Comparison of ENCODE assay signal across 8 cellular contexts in genomic region chr10:14074062-14074884, GRCh38.
A peak's percentile ranks its signal among the peaks of the same experiment; 100 is the strongest.
DNase-seq lines count a peak whose midpoint lies in the region; TF ChIP-seq lines count a peak whose summit lies in the region.

No MANE protein-coding gene starts in this region.

- no peak for TF ChIP-seq CTCF in GM10266 (IDR thresholded peaks at IDR 0.05; ENCODE audit: control insufficient read depth, insufficient read depth, low read depth, missing control alignments)
- no peak for TF ChIP-seq CTCF in MM.1S (IDR thresholded peaks at IDR 0.05; ENCODE audit: low read length)

- no peak overlapping the region for H3K4me2 ChIP-seq in MM.1S (ENCODE audit: low read depth, low read length)

- peak overlapping the region; percentile 27 to 47 for H3K4me3 ChIP-seq in muscle layer of duodenum (ENCODE audit: low read depth in 1 of 2, low read length in 2 of 2)
- H3K4me3 ChIP-seq in MM.1S (ENCODE audit: low read length) = no peak overlapping the region

- H3K9me2 ChIP-seq in MM.1S (replicated peaks; ENCODE audit: insufficient read depth, low read length) = no peaks in the 10 kb centered on the region

- in situ Hi-C loops in Caki2 (cut with HindIII; ENCODE audit: low pct_unique_long_range_greater_than_20kb, low sequenced_read_pairs) = no loop called here

- no peaks in the 10 kb centered on the region for H3K36me3 ChIP-seq in muscle layer of duodenum (ENCODE audit: control insufficient read depth in 1 of 2, insufficient read depth in 2 of 2, low read length in 2 of 2)
- no peaks in the 10 kb centered on the region for H3K36me3 ChIP-seq in MM.1S (replicated peaks; ENCODE audit: insufficient read depth, low read length)

- H3K27me3 ChIP-seq in muscle layer of duodenum (ENCODE audit: low read depth, low read length) = no peaks in the 10 kb centered on the region
- no peaks in the 10 kb centered on the region for H3K27me3 ChIP-seq in MM.1S (replicated peaks; ENCODE audit: insufficient read depth, low read length)

- DNase-seq in Caki2 (ENCODE audit: low read depth) = peak; percentile 98
- DNase-seq in NCI-H2196 treated with DMSO at 0.1 percent for 48 hours (lab: John Stamatoyannopoulos, UW; ENCODE audit: unreplicated experiment) = peak; percentile 16
- peak; percentile 98 to 99 for DNase-seq in dermis microvascular lymphatic vessel endothelial cell (ENCODE audit: low read depth in 2 of 2)
- DNase-seq in germinal center (ENCODE audit: low spot score) = no peak
- DNase-seq in OCI-M2 (lab: John Stamatoyannopoulos, UW; ENCODE audit: unreplicated experiment) = no peak
- no peak for DNase-seq in GM10266 (ENCODE audit: extremely low spot score)
- no peak for DNase-seq in MM.1S

- no peaks in the 10 kb centered on the region for H3K9me3 ChIP-seq in muscle layer of duodenum (ENCODE audit: control insufficient read depth in 1 of 2, low read length in 2 of 2)
- no peaks in the 10 kb centered on the region for H3K9me3 ChIP-seq in MM.1S (replicated peaks; ENCODE audit: insufficient read depth, low read length)

- no peak overlapping the region for H3K9ac ChIP-seq in MM.1S (ENCODE audit: low read length)

- no peaks in the 10 kb centered on the region for H3K79me2 ChIP-seq in MM.1S (ENCODE audit: low read length)

- no peak overlapping the region for H2AFZ ChIP-seq in MM.1S (ENCODE audit: low read length)

- no peaks in the 10 kb centered on the region for H4K20me1 ChIP-seq in MM.1S (ENCODE audit: insufficient read depth, low read length)

- H3K4me1 ChIP-seq in muscle layer of duodenum (ENCODE audit: control insufficient read depth in 1 of 2, insufficient read depth in 2 of 2, low read length in 2 of 2) = peaks cover 0 to 3% of the 10 kb centered on the region in 2 donors
- H3K4me1 ChIP-seq in MM.1S (ENCODE audit: low read length) = no peaks in the 10 kb centered on the region

- H3K27ac ChIP-seq in muscle layer of duodenum (ENCODE audit: low read length) (no peak overlapping the region), MM.1S (ENCODE audit: low read length) (no peak overlapping the region)

- no peaks in the 10 kb centered on the region for H3F3A ChIP-seq in MM.1S (ENCODE audit: insufficient read depth, low read length)

Comparison
In these comparisons a context has a peak if more than half of its experiments do, and no peak if none do; other contexts are left out.
1. DNase-seq: peak in Caki2 (single experiment), NCI-H2196 treated with DMSO at 0.1 percent for 48 hours (single experiment) and dermis microvascular lymphatic vessel endothelial cell (2 of 2); none in germinal center (single experiment), OCI-M2 (single experiment), GM10266 (single experiment) and MM.1S (single experiment).